ENCODE assay signal across 11 cellular contexts in the genomic region with DNA sequence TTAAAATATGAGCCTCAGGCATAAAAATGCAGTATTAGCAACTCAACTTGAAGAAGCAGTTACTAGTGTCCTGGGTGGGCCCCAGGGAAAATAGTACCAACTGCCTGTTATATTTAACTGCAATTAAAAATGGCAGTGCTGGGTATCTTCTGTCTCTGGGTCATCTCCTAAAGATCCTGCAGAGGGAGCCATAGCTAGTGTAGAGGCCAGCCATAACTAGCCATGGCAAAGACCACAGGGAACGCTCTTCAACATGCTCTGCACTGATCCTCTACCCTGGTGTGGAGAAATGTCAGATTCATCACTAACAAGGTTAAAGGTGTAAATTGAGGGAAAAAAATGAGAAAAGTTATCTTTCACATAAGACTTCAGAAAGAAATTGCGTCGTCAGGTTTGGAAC.
DNase-seq lines count a peak whose midpoint lies in the region; ATAC-seq and TF ChIP-seq lines count a peak whose summit lies in the region.
"Had no signal": no experiment of that assay in that cellular context is flagged by ENCODE, and none has a peak within 500 bp of the region (broad histone marks: within the 10 kb centered on the region; RNA-seq: fewer than 3 reads in every experiment).

No MANE protein-coding gene starts in this region.

- H3K9ac ChIP-seq in smooth muscle cell (ENCODE audit: low read depth) = no peak overlapping the region

- H4K20me1 ChIP-seq in OCI-LY7 (ENCODE audit: insufficient read depth, low read length) (no peaks in the 10 kb centered on the region), smooth muscle cell (ENCODE audit: low read depth) (no peaks in the 10 kb centered on the region)

- no peaks in the 10 kb centered on the region for H3K4me1 Mint-ChIP-seq in T-cell

- H3K36me3 ChIP-seq in OCI-LY7 (ENCODE audit: insufficient read depth, low read length) (no peaks in the 10 kb centered on the region), smooth muscle cell (ENCODE audit: low read depth) (no peaks in the 10 kb centered on the region)

- H3K9me3 ChIP-seq in OCI-LY7 (ENCODE audit: low read length) = no peaks in the 10 kb centered on the region
- H3K9me3 ChIP-seq in smooth muscle cell (replicated peaks; ENCODE audit: low read depth) = no peaks in the 10 kb centered on the region

- no peak for ATAC-seq in T-cell (replicated peaks in 1 of 4)
- no peak for ATAC-seq in activated CD4-positive, CD25-positive, alpha-beta regulatory T cell treated with anti-CD3 and anti-CD28 coated beads, Interleukin-2, amount 50 U/mL, for 24 hours

- DNase-seq in NCI-H748 (lab: John Stamatoyannopoulos, UW; ENCODE audit: unreplicated experiment) = peak; percentile 5
- DNase-seq in NCI-H748 treated with DMSO at 0.1 percent for 48 hours (lab: John Stamatoyannopoulos, UW) = no peak
- peak; percentile 41 for DNase-seq in OCI-LY7 (ENCODE audit: low spot score)
- DNase-seq in fibroblast of peridontal ligament (ENCODE audit: extremely low read depth) = peak; percentile 1
- DNase-seq in smooth muscle cell (lab: John Stamatoyannopoulos, UW; ENCODE audit: unreplicated experiment) = no peak
- no peak for DNase-seq in dedifferentiated amniotic fluid mesenchymal stem cell (ENCODE audit: extremely low spot score)
- DNase-seq in T-cell = no peak
- DNase-seq: activated CD8-positive, alpha-beta memory T cell treated with anti-CD3 and anti-CD28 coated beads, Interleukin-2, amount 50 U/mL, for 48 hours; CD4-positive, alpha-beta T cell; NK-92 treated with Interleukin-12 subunit alpha and Interleukin-12 subunit beta, amount 100 ng/mL, for 24 hours had no signal

- H3K27ac Mint-ChIP-seq in T-cell = peak overlapping the region in 1 of 2 donors; percentile 63
- H3K27ac Mint-ChIP-seq: CD4-positive, alpha-beta T cell had no signal

- H3K4me2 ChIP-seq in OCI-LY7 (ENCODE audit: low read length) (no peak overlapping the region), smooth muscle cell (no peak overlapping the region)

- H3K27ac ChIP-seq in OCI-LY7 (ENCODE audit: low read depth, low read length, poor library complexity, severe bottlenecking) (no peak overlapping the region), smooth muscle cell (ENCODE audit: low read depth) (no peak overlapping the region)

- H3K9me2 ChIP-seq in OCI-LY7 (ENCODE audit: insufficient read depth, low read length) = no peaks in the 10 kb centered on the region

- no TSS peak for BruUV-seq in OCI-LY7 (replicated peaks; lab: Mats Ljungman, UMichigan)

- WGBS in smooth muscle cell (ENCODE audit: low lambda C conversion rate) = 88% methylated on average over 3 of the region's 3 CpGs

- POLR2A ChIA-PET in OCI-LY7 (lab: Charles Lee) (no interaction called here), T-cell (lab: Charles Lee) (no interaction called here)

- H3K4me1 ChIP-seq in OCI-LY7 (ENCODE audit: insufficient read depth, low read length, poor library complexity, severe bottlenecking) (no peaks in the 10 kb centered on the region), smooth muscle cell (ENCODE audit: low read depth) (no peaks in the 10 kb centered on the region)

- H3K27me3 ChIP-seq in smooth muscle cell (ENCODE audit: low read depth) = no peaks in the 10 kb centered on the region

- H3F3A ChIP-seq in smooth muscle cell (ENCODE audit: low read depth) = no peaks in the 10 kb centered on the region

- H3K4me3 Mint-ChIP-seq in T-cell = no peak overlapping the region
- H3K4me3 Mint-ChIP-seq: CD4-positive, alpha-beta T cell had no signal

- no peaks in the 10 kb centered on the region for H3K27me3 Mint-ChIP-seq in T-cell
- H3K27me3 Mint-ChIP-seq: CD4-positive, alpha-beta T cell had no signal

- TF ChIP-seq CTCF in OCI-LY7 (conservative IDR thresholded peaks at IDR 0.05; ENCODE audit: low read length) = peak; percentile 71
- peak; percentile 4 for TF ChIP-seq CTCF in smooth muscle cell (IDR thresholded peaks at IDR 0.05; ENCODE audit: borderline replicate concordance, insufficient read depth, poor library complexity, severe bottlenecking)

- CTCF ChIA-PET in OCI-LY7 (lab: Charles Lee; ENCODE audit: unreplicated experiment) (no interaction called here), T-cell (lab: Charles Lee) (no interaction called here)

- no peaks in the 10 kb centered on the region for H3K79me2 ChIP-seq in OCI-LY7 (ENCODE audit: insufficient read depth, low read depth, low read length)
- H3K79me2 ChIP-seq in smooth muscle cell (ENCODE audit: low read depth) = no peaks in the 10 kb centered on the region

- H3K36me3 Mint-ChIP-seq in T-cell = peaks cover 5% of the 10 kb centered on the region

- H2AFZ ChIP-seq in OCI-LY7 (ENCODE audit: low read length) (no peak overlapping the region), smooth muscle cell (ENCODE audit: low read depth) (no peak overlapping the region)

- intact Hi-C loops in OCI-LY7 (cut with micrococcal nuclease; ENCODE audit: unreplicated experiment) = loop anchor here (2.0 to 5.0 kb wide), 2 partner anchors 301 to 367 kb away; partner anchors contain the start of gene UBE3A

- no peak overlapping the region for H3K4me3 ChIP-seq in OCI-LY7 (ENCODE audit: low read depth, low read length, poor library complexity, severe bottlenecking)
- H3K4me3 ChIP-seq in smooth muscle cell = no peak overlapping the region

- H3K9me3 Mint-ChIP-seq in T-cell = peaks cover 17 to 53% (median 31%) of the 10 kb centered on the region in 3 donors

Comparison
In these comparisons a context has a peak if more than half of its experiments do, and no peak if none do; other contexts are left out.
1. DNase-seq: peak in NCI-H748 (single experiment), OCI-LY7 (single experiment) and fibroblast of peridontal ligament (single experiment); none in NCI-H748 treated with DMSO at 0.1 percent for 48 hours (single experiment), smooth muscle cell (single experiment), dedifferentiated amniotic fluid mesenchymal stem cell (single experiment) and T-cell (0 of 34).